15 cellular contexts compared by ENCODE assay signal in genomic region chr6:20924911-20925543, GRCh38.
"Had no signal": no experiment of that assay in that cellular context is flagged by ENCODE, and none has a peak within 500 bp of the region (broad histone marks: within the 10 kb centered on the region; RNA-seq: fewer than 3 reads in every experiment).

No MANE protein-coding gene starts in this region.

- FAIRE-seq: bronchial epithelial cell, frontal cortex had no signal

- H3K4me3 ChIP-seq: esophagus muscularis mucosa, heart left ventricle, left lung, testis, upper lobe of right lung had no signal

- H3K36me3 ChIP-seq: esophagus muscularis mucosa, heart left ventricle, left lung, upper lobe of right lung had no signal

- H3K4me1 ChIP-seq: esophagus muscularis mucosa, left lung, testis, upper lobe of right lung had no signal

- H3K27ac ChIP-seq: esophagus muscularis mucosa, heart left ventricle, left lung, testis, upper lobe of right lung had no signal

- DNase-seq: activated CD4-positive, alpha-beta T cell treated with anti-CD3 and anti-CD28 coated beads for 1 hour; activated CD4-positive, alpha-beta T cell treated with anti-CD3 and anti-CD28 coated beads, Interleukin-2, amount 50 U/mL, for 48 hours; activated gamma-delta T cell; activated T-cell treated with anti-CD3 and anti-CD28 coated beads, Interleukin-2, amount 50 U/mL, for 48 hours; anterior cingulate cortex; heart left ventricle; islet precursor cell; left lung; stimulated activated CD4-positive, alpha-beta T cell treated with anti-CD3 and anti-CD28 coated beads, Interleukin-4, amount 100 ng/mL, for 4 hours; stimulated activated naive CD8-positive, alpha-beta T cell treated with anti-CD3 and anti-CD28 coated beads, Interleukin-15, amount 100 ng/mL, for 72 hours; testis; upper lobe of right lung had no signal

- H3K27me3 ChIP-seq: esophagus muscularis mucosa, heart left ventricle, left lung, testis, upper lobe of right lung had no signal

- ATAC-seq: heart left ventricle; left lung; stimulated activated naive CD8-positive, alpha-beta T cell treated with anti-CD3 and anti-CD28 coated beads, Interleukin-15, amount 100 ng/mL, for 72 hours; upper lobe of right lung had no signal

- H3K9me3 ChIP-seq: esophagus muscularis mucosa, heart left ventricle, left lung, testis, upper lobe of right lung had no signal
